In genomic region chr14:75979071-75979571, GRCh38 we compare ENCODE assay signal across 8 cellular contexts. TPM values are rescaled to one million over a fixed set of nuclear protein-coding genes. Genes with fewer than 3 reads are reported as not detected.
DNase-seq lines count a peak whose midpoint lies in the region; ATAC-seq and TF ChIP-seq lines count a peak whose summit lies in the region.

No MANE protein-coding gene starts in this region.

- peaks cover 22 to 62% (median 48%) of the 10 kb centered on the region in 10 experiments for H3K4me1 ChIP-seq in BLaER1 treated with 17β-estradiol and CSF1 and Interleukin-3, amounts not matched to agents 10 nM and 100 nM
- H3K4me1 ChIP-seq in HEK293 (ENCODE audit: control insufficient read depth, insufficient read depth, low read length): peaks cover 7% of the 10 kb centered on the region

- H3K9me3 Mint-ChIP-seq in activated T-cell treated with anti-CD3 and anti-CD28 coated beads, Interleukin-2, amount 50 U/mL, for 24 hours: no peaks in the 10 kb centered on the region

- H3K4me2 ChIP-seq in BLaER1 treated with 17β-estradiol and CSF1 and Interleukin-3, amounts not matched to agents 10 nM and 100 nM: peak overlapping the region; percentile 50 to 90 (median 79)

- H3K27ac Mint-ChIP-seq in activated T-cell treated with anti-CD3 and anti-CD28 coated beads, Interleukin-2, amount 50 U/mL, for 24 hours: no peak overlapping the region

- peak overlapping the region in 3 of 11 experiments; percentile 4 to 14 (median 13); a peak in 3 of 22 replicates for H3K27ac ChIP-seq in BLaER1 treated with 17β-estradiol and CSF1 and Interleukin-3, amounts not matched to agents 10 nM and 100 nM
- H3K27ac ChIP-seq in HEK293 (ENCODE audit: extremely low read depth, low read depth, low read length): no peak overlapping the region

- POLR2A ChIA-PET in HEK293 (lab: Yijun Ruan, JAX): interaction anchor here (0.6 to 2.1 kb wide), 2 partner anchors 270 to 318 kb away, joined by 3 to 6 read pairs; partner anchors contain the start of gene TTLL5

- no peaks in the 10 kb centered on the region for H3K27me3 Mint-ChIP-seq in activated T-cell treated with anti-CD3 and anti-CD28 coated beads, Interleukin-2, amount 50 U/mL, for 24 hours

- H3K36me3 Mint-ChIP-seq in activated T-cell treated with anti-CD3 and anti-CD28 coated beads, Interleukin-2, amount 50 U/mL, for 24 hours (ENCODE audit: low read depth): no peaks in the 10 kb centered on the region

- H4K20me1 ChIP-seq in BLaER1 treated with 17β-estradiol and CSF1 and Interleukin-3, amounts not matched to agents 10 nM and 100 nM: no peaks in the 10 kb centered on the region

- ATAC-seq in left cardiac atrium: peak; percentile 7 to 8
- no peak for ATAC-seq in HG03135 (IDR thresholded peaks at IDR 0.05; ENCODE audit: unreplicated experiment)
- ATAC-seq in GM19452 (IDR thresholded peaks at IDR 0.05; ENCODE audit: unreplicated experiment): no peak

- peaks cover 36% of the 10 kb centered on the region for H3K4me1 Mint-ChIP-seq in activated T-cell treated with anti-CD3 and anti-CD28 coated beads, Interleukin-2, amount 50 U/mL, for 24 hours (ENCODE audit: low read depth)

- no peak overlapping the region for H3K4me3 ChIP-seq in BLaER1 treated with 17β-estradiol and CSF1 and Interleukin-3, amounts not matched to agents 10 nM and 100 nM
- no peak overlapping the region for H3K4me3 ChIP-seq in HEK293 (ENCODE audit: low read depth, low read length)

- CTCF ChIA-PET in HEK293 (lab: Yijun Ruan, JAX): interaction anchor here (0.6 to 11.4 kb wide), 24 partner anchors 10 to 545 kb away, joined by 3 to 259 read pairs (median 3); no protein-coding TSS in a partner anchor

- peaks cover 0 to 18% (median 12%) of the 10 kb centered on the region in 11 experiments; a peak in 17 of 22 replicates for H3K27me3 ChIP-seq in BLaER1 treated with 17β-estradiol and CSF1 and Interleukin-3, amounts not matched to agents 10 nM and 100 nM

- H3K9ac ChIP-seq in BLaER1 treated with 17β-estradiol and CSF1 and Interleukin-3, amounts not matched to agents 10 nM and 100 nM: peak overlapping the region in 5 of 11 experiments; percentile 7 to 46 (median 21); a peak in 5 of 22 replicates

- no peak overlapping the region for H3K4me3 Mint-ChIP-seq in activated T-cell treated with anti-CD3 and anti-CD28 coated beads, Interleukin-2, amount 50 U/mL, for 24 hours

- peak; percentile 69 for TF ChIP-seq CTCF in HEK293 (tag by site-specific recombination; IDR thresholded peaks at IDR 0.05)

- DNase-seq in activated T-cell treated with anti-CD3 and anti-CD28 coated beads, Interleukin-2, amount 50 U/mL, for 24 hours: peak; percentile 45
- no peak for DNase-seq in left cardiac atrium
- DNase-seq in stimulated activated CD4-positive, alpha-beta T cell treated with anti-CD3 and anti-CD28 coated beads, Interleukin-4, amount 100 ng/mL, for 1 hour: peak; percentile 24
- DNase-seq in KG1 (lab: John Stamatoyannopoulos, UW): no peak

- H3K36me3 ChIP-seq in BLaER1 treated with 17β-estradiol and CSF1 and Interleukin-3, amounts not matched to agents 10 nM and 100 nM: no peaks in the 10 kb centered on the region
- no peaks in the 10 kb centered on the region for H3K36me3 ChIP-seq in HEK293 (ENCODE audit: control insufficient read depth in 2 of 2, insufficient read depth in 1 of 2, low read length in 2 of 2)

- intact Hi-C loops in left cardiac atrium (cut with DNase I): no loop called here

- H3K9me3 ChIP-seq in BLaER1 treated with 17β-estradiol and CSF1 and Interleukin-3, amounts not matched to agents 10 nM and 100 nM (replicated peaks in 1 of 11): no peaks in the 10 kb centered on the region
- H3K9me3 ChIP-seq in HEK293 (ENCODE audit: control insufficient read depth, insufficient read depth, low read depth, low read length): no peaks in the 10 kb centered on the region

TF ChIP-seq in HEK293, 187 proteins besides CTCF, POLR2A, EP300 and RAD21:
- no peak for TF ChIP-seq ZNF248 (tag by site-specific recombination; IDR thresholded peaks at IDR 0.05)
- TF ChIP-seq ZNF654 (tag by site-specific recombination; IDR thresholded peaks at IDR 0.05; ENCODE audit: low read depth): peak; percentile 68
- peak; percentile 68 for TF ChIP-seq GLIS1 (tag by site-specific recombination; IDR thresholded peaks at IDR 0.05)
- TF ChIP-seq ZIC2 (tag by site-specific recombination; IDR thresholded peaks at IDR 0.05): peak; percentile 77
- no peak for TF ChIP-seq ZNF398 (tag by site-specific recombination; IDR thresholded peaks at IDR 0.05)
- TF ChIP-seq ZBTB21 (tag by site-specific recombination; IDR thresholded peaks at IDR 0.05): no peak
- TF ChIP-seq, protein P1, sequence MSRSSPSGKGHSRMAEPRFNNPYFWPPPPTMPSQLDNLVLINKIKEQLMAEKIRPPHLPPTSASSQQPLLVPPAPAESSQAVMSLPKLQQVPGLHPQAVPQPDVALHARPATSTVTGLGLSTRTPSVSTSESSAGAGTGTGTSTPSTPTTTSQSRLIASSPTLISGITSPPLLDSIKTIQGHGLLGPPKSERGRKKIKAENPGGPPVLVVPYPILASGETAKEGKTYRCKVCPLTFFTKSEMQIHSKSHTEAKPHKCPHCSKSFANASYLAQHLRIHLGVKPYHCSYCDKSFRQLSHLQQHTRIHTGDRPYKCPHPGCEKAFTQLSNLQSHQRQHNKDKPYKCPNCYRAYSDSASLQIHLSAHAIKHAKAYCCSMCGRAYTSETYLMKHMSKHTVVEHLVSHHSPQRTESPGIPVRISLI (tag by site-specific recombination; IDR thresholded peaks at IDR 0.05): no peak
- no peak for TF ChIP-seq PBX3 (CRISPR knock-in tag; IDR thresholded peaks at IDR 0.05)
- TF ChIP-seq ZFP69B (tag by site-specific recombination; IDR thresholded peaks at IDR 0.05): no peak
- TF ChIP-seq ZNF449 (tag by site-specific recombination; IDR thresholded peaks at IDR 0.05): no peak
- TF ChIP-seq GLIS2 (tag by site-specific recombination; IDR thresholded peaks at IDR 0.05): peak; percentile 46
- TF ChIP-seq ZNF211 (tag by site-specific recombination; IDR thresholded peaks at IDR 0.05; ENCODE audit: low read depth): no peak
- no peak for TF ChIP-seq SETDB1 (IDR thresholded peaks at IDR 0.05; ENCODE audit: insufficient read length, low read length)
- TF ChIP-seq ZNF2 (tag by site-specific recombination; IDR thresholded peaks at IDR 0.05): peak; percentile 89
- peak; percentile 90 for TF ChIP-seq ZNF623 (tag by site-specific recombination; IDR thresholded peaks at IDR 0.05)

RNA-seq across cellular contexts. Expression of gene TGFB3, which starts 2.7 kb away (rescaled TPM):
- total RNA-seq in left cardiac atrium: 10 to 100 TPM; 35.1 to 61.2 TPM

RNA-seq across cellular contexts. Expression of gene IFT43, which starts 6.4 kb away (rescaled TPM):
- total RNA-seq in left cardiac atrium: 10 to 100 TPM; 43.1 to 48.5 TPM

Comparison
In these comparisons a context has a peak if more than half of its experiments do, and no peak if none do; other contexts are left out.
1. DNase-seq: peak in activated T-cell treated with anti-CD3 and anti-CD28 coated beads, Interleukin-2, amount 50 U/mL, for 24 hours (single experiment) and stimulated activated CD4-positive, alpha-beta T cell treated with anti-CD3 and anti-CD28 coated beads, Interleukin-4, amount 100 ng/mL, for 1 hour (single experiment); none in left cardiac atrium (single experiment) and KG1 (single experiment).
2. ATAC-seq: peak in left cardiac atrium (2 of 2); none in HG03135 (single experiment) and GM19452 (single experiment).